25 cellular contexts compared by ENCODE assay signal in the genomic region with DNA sequence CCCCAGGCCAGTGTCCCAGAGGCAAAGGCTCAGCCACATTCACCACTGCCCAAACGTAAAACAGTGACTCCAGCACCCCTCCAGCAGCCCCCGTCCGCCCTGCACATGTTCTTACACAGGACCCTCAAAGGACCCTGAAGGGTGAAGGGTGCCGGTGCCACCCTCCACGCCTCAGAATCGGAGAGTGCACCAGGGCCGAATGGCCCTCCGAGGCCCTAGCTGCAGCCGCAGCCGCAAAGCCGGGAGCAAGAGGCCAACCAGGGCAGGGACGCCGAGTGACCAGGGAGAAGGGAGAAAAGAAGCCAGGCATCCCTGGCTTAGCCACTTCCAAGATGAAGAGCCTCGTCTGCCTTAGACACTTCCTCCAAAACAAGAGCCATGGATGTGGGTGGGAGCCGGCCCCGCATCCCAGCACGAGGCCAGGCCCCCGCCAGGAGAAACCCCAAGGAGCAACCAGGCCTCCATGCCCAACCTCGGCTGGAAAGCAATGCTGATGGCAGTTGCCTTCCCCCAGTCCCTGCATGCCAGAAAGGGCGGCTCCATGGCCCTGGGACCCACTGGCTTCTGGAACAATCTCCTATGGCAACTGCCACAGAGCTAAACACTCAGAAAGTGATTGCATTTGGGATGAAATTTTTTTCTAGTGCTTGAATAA.
DNase-seq lines count a peak whose midpoint lies in the region; ATAC-seq, FAIRE-seq and TF ChIP-seq lines count a peak whose summit lies in the region.
"Had no signal": no experiment of that assay in that cellular context is flagged by ENCODE, and none has a peak within 500 bp of the region (broad histone marks: within the 10 kb centered on the region; RNA-seq: fewer than 3 reads in every experiment).

No MANE protein-coding gene starts in this region.

- POLR2A ChIA-PET in K562 (lab: Yijun Ruan, JAX) = no interaction called here

- in situ Hi-C loops in K562 (cut with MboI) = no loop called here

- no peak overlapping the region for H3K4ac ChIP-seq in mesendoderm (ENCODE audit: low read depth, low read length)

- H3K79me1 ChIP-seq in mesendoderm (ENCODE audit: low read length) = no peaks in the 10 kb centered on the region

- H4K5ac ChIP-seq in mesendoderm (ENCODE audit: low read length) = no peak overlapping the region

- no TSS peak for BruUV-seq in K562 (replicated peaks; lab: Mats Ljungman, UMichigan)

- DNase-seq in right cardiac atrium = peak in 2 of 3 donors; percentile 34 to 47
- DNase-seq in left ventricle myocardium superior = no peak
- no peak for DNase-seq in K562 (ENCODE audit: extremely low read depth in 1 of 4, low spot score in 3 of 4)
- DNase-seq in mesendoderm = no peak
- no peak for DNase-seq in DMS153 treated with DMSO at 0.1 percent for 48 hours (lab: John Stamatoyannopoulos, UW; ENCODE audit: unreplicated experiment)
- DNase-seq in immature natural killer cell = no peak
- DNase-seq: activated CD4-positive, alpha-beta T cell treated with anti-CD3 and anti-CD28 coated beads for 48 hours; activated effector memory CD4-positive, alpha-beta T cell treated with Interleukin-2 at 50 U/mL for 16 hours; central memory CD4-positive, alpha-beta T cell; foreskin melanocyte; kidney glomerular epithelial cell; SJCRH30; stimulated activated naive CD4-positive, alpha-beta T cell; T1000; upper lobe of right lung had no signal

- H3K4me3 ChIP-seq in right cardiac atrium (ENCODE audit: low read length) = no peak overlapping the region
- H3K4me3 ChIP-seq in K562 = no peak overlapping the region
- no peak overlapping the region for H3K4me3 ChIP-seq in mesendoderm (ENCODE audit: low read length)
- H3K4me3 ChIP-seq: esophagus muscularis mucosa, lung, mucosa of descending colon, SJCRH30, upper lobe of right lung had no signal

- no peak overlapping the region for H3K56ac ChIP-seq in mesendoderm (ENCODE audit: low read length)

- no peaks in the 10 kb centered on the region for H3K9me3 ChIP-seq in right cardiac atrium (ENCODE audit: control insufficient read depth, low read length)
- H3K9me3 ChIP-seq in K562 (replicated peaks; ENCODE audit: control insufficient read depth, insufficient read depth, low read depth, low read length) = no peaks in the 10 kb centered on the region
- H3K9me3 ChIP-seq: esophagus muscularis mucosa, mucosa of descending colon, SJCRH30, upper lobe of right lung had no signal

- no peaks in the 10 kb centered on the region for H3K9me3 Mint-ChIP-seq in immature natural killer cell
- H3K9me3 Mint-ChIP-seq: dendritic cell treated with granulocyte-macrophage colony-stimulating factor and Interleukin-4, amounts not matched to agents 40 ng/mL and 50 ng/mL, for 4 days; IgD-negative memory B cell; natural killer cell treated with Interleukin-12 subunit alpha and Interleukin-12 subunit beta and Interleukin-15 and Interleukin-18, amount 100 ng/mL, for 72 hours had no signal

- H3K36me3 ChIP-seq in K562 (ENCODE audit: control insufficient read depth, insufficient read depth, low read length) (peaks cover 20% of the 10 kb centered on the region; the same call in 2 of the 3 replicates), mesendoderm (ENCODE audit: control insufficient read depth, insufficient read depth, low read length) (no peaks in the 10 kb centered on the region)
- H3K36me3 ChIP-seq: SJCRH30 had no signal

- no peaks in the 10 kb centered on the region for H3K79me2 ChIP-seq in K562 (ENCODE audit: control insufficient read depth, insufficient read depth, low read length)
- no peaks in the 10 kb centered on the region for H3K79me2 ChIP-seq in mesendoderm (ENCODE audit: control insufficient read depth, insufficient read depth, low read length)

- H3K27me3 ChIP-seq in right cardiac atrium (ENCODE audit: control insufficient read depth, insufficient read depth) (no peaks in the 10 kb centered on the region), K562 (ENCODE audit: control insufficient read depth in 2 of 2, insufficient read depth in 2 of 2, low read length in 2 of 2) (no peaks in the 10 kb centered on the region), mesendoderm (ENCODE audit: insufficient read depth, low read length, poor library complexity) (no peaks in the 10 kb centered on the region)
- H3K27me3 ChIP-seq: esophagus muscularis mucosa, SJCRH30, upper lobe of right lung had no signal

- H3K4me1 ChIP-seq in right cardiac atrium (ENCODE audit: control insufficient read depth, insufficient read depth, low read length) = no peaks in the 10 kb centered on the region
- H3K4me1 ChIP-seq in K562 (replicated peaks in 1 of 2; ENCODE audit: control insufficient read depth in 2 of 2, insufficient read depth in 2 of 2, low read length in 2 of 2) = peaks cover 0 to 22% of the 10 kb centered on the region in 2 experiments; a peak in 2 of 5 replicates
- no peaks in the 10 kb centered on the region for H3K4me1 ChIP-seq in mesendoderm (ENCODE audit: control insufficient read depth, low read depth, low read length)
- H3K4me1 ChIP-seq: SJCRH30, upper lobe of right lung had no signal

- H3K9me1 ChIP-seq in K562 (ENCODE audit: control insufficient read depth, insufficient read depth, low read length) = no peaks in the 10 kb centered on the region

- no peak overlapping the region for H4K8ac ChIP-seq in mesendoderm (ENCODE audit: low read depth, low read length)

- H2BK5ac ChIP-seq in mesendoderm (ENCODE audit: low read length) = no peak overlapping the region

- H3K4me1 Mint-ChIP-seq in immature natural killer cell = peaks cover 11 to 13% of the 10 kb centered on the region in 2 donors

- 82% methylated on average over 20 of the region's 20 CpGs for WGBS in right cardiac atrium
- 87% methylated on average over 19 of the region's 20 CpGs for WGBS in K562 (ENCODE audit: insufficient coverage, low coverage, missing lambda C conversion rate)
- WGBS in mesendoderm (ENCODE audit: extremely low coverage, insufficient coverage, low lambda C conversion rate) = no CpG with 5 or more reads among the region's 20 CpGs

- H4K20me1 ChIP-seq in K562 (replicated peaks; ENCODE audit: control insufficient read depth, insufficient read depth, low read length) = no peaks in the 10 kb centered on the region

- H3K4me2 ChIP-seq in K562 (ENCODE audit: insufficient read depth, low read length) (no peak overlapping the region), mesendoderm (ENCODE audit: low read length) (no peak overlapping the region)

- H3K27ac ChIP-seq in right cardiac atrium (ENCODE audit: low read length) (no peak overlapping the region), K562 (ENCODE audit: extremely low read depth, low read depth, low read length) (no peak overlapping the region), mesendoderm (ENCODE audit: low read depth, low read length) (no peak overlapping the region)
- H3K27ac ChIP-seq: esophagus muscularis mucosa, SJCRH30, upper lobe of right lung, VCaP had no signal

- H3K9ac ChIP-seq in K562 (ENCODE audit: insufficient read depth in 1 of 2, low read depth in 2 of 2, low read length in 2 of 2) = peak overlapping the region in 1 of 2 experiments; percentile 22; a peak in 2 of 4 replicates
- no peak overlapping the region for H3K9ac ChIP-seq in mesendoderm (ENCODE audit: low read length)

- H2AK5ac ChIP-seq in mesendoderm (ENCODE audit: low read length) = no peak overlapping the region

- no peak overlapping the region for H3K27ac Mint-ChIP-seq in immature natural killer cell
- H3K27ac Mint-ChIP-seq: dendritic cell treated with granulocyte-macrophage colony-stimulating factor and Interleukin-4, amounts not matched to agents 40 ng/mL and 50 ng/mL, for 4 days; natural killer cell treated with Interleukin-12 subunit alpha and Interleukin-12 subunit beta and Interleukin-15 and Interleukin-18, amount 100 ng/mL, for 72 hours had no signal

- no peak overlapping the region for H2BK15ac ChIP-seq in mesendoderm (replicated peaks; ENCODE audit: low read depth)

- no peak overlapping the region for H3K4me3 Mint-ChIP-seq in immature natural killer cell
- H3K4me3 Mint-ChIP-seq: dendritic cell treated with granulocyte-macrophage colony-stimulating factor and Interleukin-4, amounts not matched to agents 40 ng/mL and 50 ng/mL, for 4 days; natural killer cell treated with Interleukin-12 subunit alpha and Interleukin-12 subunit beta and Interleukin-15 and Interleukin-18, amount 100 ng/mL, for 72 hours had no signal

- FAIRE-seq in K562 (lab: Jason Lieb, UNC) = no peak
- FAIRE-seq: GM12891, RCC 7860 had no signal

- peaks cover 3 to 12% (median 8%) of the 10 kb centered on the region in 3 donors for H3K36me3 Mint-ChIP-seq in immature natural killer cell
- H3K36me3 Mint-ChIP-seq: natural killer cell treated with Interleukin-12 subunit alpha and Interleukin-12 subunit beta and Interleukin-15 and Interleukin-18, amount 100 ng/mL, for 72 hours had no signal

- ATAC-seq in right cardiac atrium = no peak
- no peak for ATAC-seq in left ventricle myocardium superior
- no peak for ATAC-seq in K562
- no peak for ATAC-seq in GM21529 (IDR thresholded peaks at IDR 0.05; ENCODE audit: unreplicated experiment)
- ATAC-seq: mucosa of descending colon; natural killer cell treated with Interleukin-12 subunit alpha and Interleukin-12 subunit beta and Interleukin-15 and Interleukin-18, amount 100 ng/mL, for 72 hours; upper lobe of right lung had no signal

- H2BK120ac ChIP-seq in mesendoderm (ENCODE audit: low read depth, low read length) = no peak overlapping the region

- TF ChIP-seq POLR2A in K562 (conservative IDR thresholded peaks at IDR 0.05) = no peak

- no peaks in the 10 kb centered on the region for H3K27me3 Mint-ChIP-seq in immature natural killer cell (ENCODE audit: low read depth in 3 of 3)
- H3K27me3 Mint-ChIP-seq: dendritic cell treated with granulocyte-macrophage colony-stimulating factor and Interleukin-4, amounts not matched to agents 40 ng/mL and 50 ng/mL, for 4 days; IgD-negative memory B cell; natural killer cell treated with Interleukin-12 subunit alpha and Interleukin-12 subunit beta and Interleukin-15 and Interleukin-18, amount 100 ng/mL, for 72 hours had no signal

- no peak for TF ChIP-seq EP300 in K562 (IDR thresholded peaks at IDR 0.05; ENCODE audit: low read length)

- no peak for TF ChIP-seq RAD21 in K562 (CRISPR knock-in tag; conservative IDR thresholded peaks at IDR 0.05 in 1 of 2, IDR thresholded peaks at IDR 0.05 in 1 of 2)

- H3K18ac ChIP-seq in mesendoderm (ENCODE audit: low read length) = no peak overlapping the region

- H3K23ac ChIP-seq in mesendoderm (ENCODE audit: low read length) = peak overlapping the region; percentile 29

- no peak for TF ChIP-seq CTCF in K562 (IDR thresholded peaks at IDR 0.05 in 2 of 3, conservative IDR thresholded peaks at IDR 0.05 in 1 of 3; ENCODE audit: insufficient read depth in 2 of 3, low read depth in 1 of 3, low read length in 3 of 3)

- no peak overlapping the region for H2AFZ ChIP-seq in K562 (ENCODE audit: low read depth, low read length)

- intact Hi-C loops in right cardiac atrium (cut with DNase I) (no loop called here), left ventricle myocardium superior (cut with micrococcal nuclease) (no loop called here), K562 (cut with micrococcal nuclease) (no loop called here)

- CTCF ChIA-PET in K562 (lab: Yijun Ruan, JAX; ENCODE audit: low intra/inter-chr PET ratio) = no interaction called here

Comparison
In these comparisons a context has a peak if more than half of its experiments do, and no peak if none do; other contexts are left out.
1. DNase-seq: peak in right cardiac atrium (2 of 3); none in left ventricle myocardium superior (single experiment), K562 (0 of 4), mesendoderm (single experiment), DMS153 treated with DMSO at 0.1 percent for 48 hours (single experiment) and immature natural killer cell (0 of 3).